Comparison of ENCODE assay signal across 7 cellular contexts in genomic region chr9:124285903-124286291, GRCh38. TPM values are rescaled to one million over a fixed set of nuclear protein-coding genes. Genes with fewer than 3 reads are reported as not detected.
A peak's percentile ranks its signal among the peaks of the same experiment; 100 is the strongest.
DNase-seq lines count a peak whose midpoint lies in the region; ATAC-seq lines count a peak whose summit lies in the region.

No MANE protein-coding gene starts in this region.

- H3K4me1 Mint-ChIP-seq in T-helper 2 cell treated with Interferon-gamma antibody and Interleukin-4, amounts not matched to agents 5 μg/mL and 100 μg/mL, for 36 hours (ENCODE audit: low read depth): peaks cover 37% of the 10 kb centered on the region
- peaks cover 97% of the 10 kb centered on the region for H3K4me1 Mint-ChIP-seq in dendritic cell treated with granulocyte-macrophage colony-stimulating factor and Interleukin-4, amounts not matched to agents 40 ng/mL and 50 ng/mL, for 4 days (ENCODE audit: low read depth)
- peaks cover 0 to 21% (median 9%) of the 10 kb centered on the region in 7 donors for H3K4me1 Mint-ChIP-seq in naive thymus-derived CD4-positive, alpha-beta T cell

- POLR2A ChIA-PET in naive thymus-derived CD4-positive, alpha-beta T cell (lab: Charles Lee): no interaction called here

- H3K27me3 Mint-ChIP-seq in T-helper 2 cell treated with Interferon-gamma antibody and Interleukin-4, amounts not matched to agents 5 μg/mL and 100 μg/mL, for 36 hours (ENCODE audit: low read depth): no peaks in the 10 kb centered on the region
- no peaks in the 10 kb centered on the region for H3K27me3 Mint-ChIP-seq in dendritic cell treated with granulocyte-macrophage colony-stimulating factor and Interleukin-4, amounts not matched to agents 40 ng/mL and 50 ng/mL, for 4 days
- H3K27me3 Mint-ChIP-seq in naive thymus-derived CD4-positive, alpha-beta T cell: peaks cover 0 to 2% (median 0%) of the 10 kb centered on the region in 5 donors

- H3K36me3 ChIP-seq in naive thymus-derived CD4-positive, alpha-beta T cell (ENCODE audit: control insufficient read depth in 2 of 3, insufficient read depth in 3 of 3, low read length in 3 of 3): no peaks in the 10 kb centered on the region
- peaks cover 0 to 13% (median 5%) of the 10 kb centered on the region in 5 donors for H3K36me3 ChIP-seq in subcutaneous abdominal adipose tissue (ENCODE audit: control insufficient read depth in 5 of 5, insufficient read depth in 5 of 5, low read length in 5 of 5)

- H3K4me1 ChIP-seq in naive thymus-derived CD4-positive, alpha-beta T cell (ENCODE audit: control insufficient read depth in 2 of 2, insufficient read depth in 2 of 2, low read length in 2 of 2): peaks cover 0 to 25% of the 10 kb centered on the region in 2 donors
- peaks cover 13 to 90% (median 78%) of the 10 kb centered on the region in 5 donors for H3K4me1 ChIP-seq in subcutaneous abdominal adipose tissue (ENCODE audit: control insufficient read depth in 5 of 5, insufficient read depth in 5 of 5, low read length in 5 of 5)

- intact Hi-C loops in dendritic cell treated with granulocyte-macrophage colony-stimulating factor and Interleukin-4, amounts not matched to agents 40 ng/mL and 50 ng/mL, for 4 days (cut with micrococcal nuclease): no loop called here
- intact Hi-C loops in naive thymus-derived CD4-positive, alpha-beta T cell (cut with micrococcal nuclease): no loop called here

- H3K9me3 Mint-ChIP-seq in T-helper 2 cell treated with Interferon-gamma antibody and Interleukin-4, amounts not matched to agents 5 μg/mL and 100 μg/mL, for 36 hours: no peaks in the 10 kb centered on the region
- no peaks in the 10 kb centered on the region for H3K9me3 Mint-ChIP-seq in dendritic cell treated with granulocyte-macrophage colony-stimulating factor and Interleukin-4, amounts not matched to agents 40 ng/mL and 50 ng/mL, for 4 days
- no peaks in the 10 kb centered on the region for H3K9me3 Mint-ChIP-seq in naive thymus-derived CD4-positive, alpha-beta T cell

- ATAC-seq in GM18861 (IDR thresholded peaks at IDR 0.05; ENCODE audit: unreplicated experiment) (peak; percentile 17), HG02973 (IDR thresholded peaks at IDR 0.05; ENCODE audit: unreplicated experiment) (peak; percentile 18)
- peak; percentile 57 for ATAC-seq in naive thymus-derived CD4-positive, alpha-beta T cell

- H3K27me3 ChIP-seq in naive thymus-derived CD4-positive, alpha-beta T cell (ENCODE audit: control insufficient read depth in 2 of 2, insufficient read depth in 2 of 2, low read length in 2 of 2): no peaks in the 10 kb centered on the region
- no peaks in the 10 kb centered on the region for H3K27me3 ChIP-seq in subcutaneous abdominal adipose tissue (ENCODE audit: control insufficient read depth in 5 of 5, insufficient read depth in 4 of 5, low read length in 5 of 5)

- no peak overlapping the region for H3K27ac ChIP-seq in naive thymus-derived CD4-positive, alpha-beta T cell (ENCODE audit: low read depth, low read length)
- H3K27ac ChIP-seq in subcutaneous abdominal adipose tissue (ENCODE audit: low read depth, low read length): peak overlapping the region; percentile 87

- CTCF ChIA-PET in naive thymus-derived CD4-positive, alpha-beta T cell (lab: Charles Lee): no interaction called here

- DNase-seq in T-helper 2 cell treated with Interferon-gamma antibody and Interleukin-4, amounts not matched to agents 5 μg/mL and 100 μg/mL, for 36 hours (ENCODE audit: low spot score): peak; percentile 51
- peak in 1 of 9 donors; percentile 37 for DNase-seq in naive thymus-derived CD4-positive, alpha-beta T cell
- DNase-seq in NK-92 (lab: John Stamatoyannopoulos, UW; ENCODE audit: unreplicated experiment): no peak

- peaks cover 5% of the 10 kb centered on the region for H3K36me3 Mint-ChIP-seq in T-helper 2 cell treated with Interferon-gamma antibody and Interleukin-4, amounts not matched to agents 5 μg/mL and 100 μg/mL, for 36 hours (ENCODE audit: low read depth)
- H3K36me3 Mint-ChIP-seq in dendritic cell treated with granulocyte-macrophage colony-stimulating factor and Interleukin-4, amounts not matched to agents 40 ng/mL and 50 ng/mL, for 4 days (ENCODE audit: low read depth): peaks cover 74% of the 10 kb centered on the region
- no peaks in the 10 kb centered on the region for H3K36me3 Mint-ChIP-seq in naive thymus-derived CD4-positive, alpha-beta T cell

- peak overlapping the region; percentile 91 for H3K27ac Mint-ChIP-seq in T-helper 2 cell treated with Interferon-gamma antibody and Interleukin-4, amounts not matched to agents 5 μg/mL and 100 μg/mL, for 36 hours
- H3K27ac Mint-ChIP-seq in dendritic cell treated with granulocyte-macrophage colony-stimulating factor and Interleukin-4, amounts not matched to agents 40 ng/mL and 50 ng/mL, for 4 days: peak overlapping the region; percentile 90
- H3K27ac Mint-ChIP-seq in naive thymus-derived CD4-positive, alpha-beta T cell: peak overlapping the region in 1 of 9 donors; percentile 73

- H3K4me3 Mint-ChIP-seq in T-helper 2 cell treated with Interferon-gamma antibody and Interleukin-4, amounts not matched to agents 5 μg/mL and 100 μg/mL, for 36 hours: peak overlapping the region; percentile 88
- H3K4me3 Mint-ChIP-seq in dendritic cell treated with granulocyte-macrophage colony-stimulating factor and Interleukin-4, amounts not matched to agents 40 ng/mL and 50 ng/mL, for 4 days: peak overlapping the region; percentile 77
- peak overlapping the region in 3 of 10 donors; percentile 13 to 76 (median 62) for H3K4me3 Mint-ChIP-seq in naive thymus-derived CD4-positive, alpha-beta T cell

- no peaks in the 10 kb centered on the region for H3K9me3 ChIP-seq in naive thymus-derived CD4-positive, alpha-beta T cell (ENCODE audit: control insufficient read depth in 2 of 3, low read length in 3 of 3)
- H3K9me3 ChIP-seq in subcutaneous abdominal adipose tissue (ENCODE audit: control insufficient read depth in 5 of 5, low read length in 5 of 5): no peaks in the 10 kb centered on the region

- no peak overlapping the region for H3K4me3 ChIP-seq in naive thymus-derived CD4-positive, alpha-beta T cell (ENCODE audit: low read length)
- H3K4me3 ChIP-seq in subcutaneous abdominal adipose tissue (ENCODE audit: low read depth in 1 of 5, low read length in 5 of 5): peak overlapping the region in 1 of 5 donors; percentile 1

- peak overlapping the region in 3 of 5 donors; percentile 45 to 59 (median 57) for H3K9ac ChIP-seq in subcutaneous abdominal adipose tissue (ENCODE audit: low read length in 5 of 5)

RNA-seq across cellular contexts. Expression of gene NEK6, which starts 28.1 kb away (rescaled TPM):
- total RNA-seq in naive thymus-derived CD4-positive, alpha-beta T cell: 10 to 100 TPM in 1 of 5 experiments, 1 to 10 TPM in 4; 1.9 to 32.8 (median 2.8) TPM
- polyA plus RNA-seq in naive thymus-derived CD4-positive, alpha-beta T cell: under 1 TPM; 0.43 to 0.54 TPM
